1 cellular context compared by ENCODE assay signal in genomic region chr20:56522311-56522710, GRCh38.
TF ChIP-seq lines count a peak whose summit lies in the region.

No MANE protein-coding gene starts in this region.

TF ChIP-seq in K562, 482 proteins besides CTCF, POLR2A, EP300 and RAD21:
- TF ChIP-seq MBD1 (CRISPR knock-in tag; IDR thresholded peaks at IDR 0.05) (no peak), CBX8 (IDR thresholded peaks at IDR 0.05; ENCODE audit: borderline replicate concordance, extremely low read depth, low read depth, low read length, poor library complexity, severe bottlenecking) (no peak), SIRT6 (IDR thresholded peaks at IDR 0.05; ENCODE audit: low read depth, low read length) (no peak), MECOM (CRISPR knock-in tag; IDR thresholded peaks at IDR 0.05) (no peak), HMGN3 (IDR thresholded peaks at IDR 0.05; ENCODE audit: borderline replicate concordance, extremely low read depth, insufficient read length, low read depth, low read length) (no peak), SMARCE1 (IDR thresholded peaks at IDR 0.05) (no peak), CBX3 (IDR thresholded peaks at IDR 0.05; ENCODE audit: borderline replicate concordance in 1 of 2, low read length in 2 of 2) (no peak), MTA2 (IDR thresholded peaks at IDR 0.05; ENCODE audit: low read depth) (no peak), ZFP30 (CRISPR knock-in tag; IDR thresholded peaks at IDR 0.05; ENCODE audit: borderline replicate concordance) (no peak), EGR1 (conservative IDR thresholded peaks at IDR 0.05) (no peak), ETV6 (IDR thresholded peaks at IDR 0.05; ENCODE audit: borderline replicate concordance in 1 of 2, low read depth in 2 of 2, low read length in 1 of 2) (no peak), ETV6 (CRISPR knock-in tag; IDR thresholded peaks at IDR 0.05; ENCODE audit: borderline replicate concordance) (no peak), GTF2B (IDR thresholded peaks at IDR 0.05; ENCODE audit: extremely low read depth, insufficient read length) (no peak), ARID1B (IDR thresholded peaks at IDR 0.05) (no peak), EHMT2 (IDR thresholded peaks at IDR 0.05) (no peak)
- TF ChIP-seq, protein P1, sequence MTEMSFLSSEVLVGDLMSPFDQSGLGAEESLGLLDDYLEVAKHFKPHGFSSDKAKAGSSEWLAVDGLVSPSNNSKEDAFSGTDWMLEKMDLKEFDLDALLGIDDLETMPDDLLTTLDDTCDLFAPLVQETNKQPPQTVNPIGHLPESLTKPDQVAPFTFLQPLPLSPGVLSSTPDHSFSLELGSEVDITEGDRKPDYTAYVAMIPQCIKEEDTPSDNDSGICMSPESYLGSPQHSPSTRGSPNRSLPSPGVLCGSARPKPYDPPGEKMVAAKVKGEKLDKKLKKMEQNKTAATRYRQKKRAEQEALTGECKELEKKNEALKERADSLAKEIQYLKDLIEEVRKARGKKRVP (CRISPR knock-in tag; IDR thresholded peaks at IDR 0.05): no peak
- TF ChIP-seq, protein P2, sequence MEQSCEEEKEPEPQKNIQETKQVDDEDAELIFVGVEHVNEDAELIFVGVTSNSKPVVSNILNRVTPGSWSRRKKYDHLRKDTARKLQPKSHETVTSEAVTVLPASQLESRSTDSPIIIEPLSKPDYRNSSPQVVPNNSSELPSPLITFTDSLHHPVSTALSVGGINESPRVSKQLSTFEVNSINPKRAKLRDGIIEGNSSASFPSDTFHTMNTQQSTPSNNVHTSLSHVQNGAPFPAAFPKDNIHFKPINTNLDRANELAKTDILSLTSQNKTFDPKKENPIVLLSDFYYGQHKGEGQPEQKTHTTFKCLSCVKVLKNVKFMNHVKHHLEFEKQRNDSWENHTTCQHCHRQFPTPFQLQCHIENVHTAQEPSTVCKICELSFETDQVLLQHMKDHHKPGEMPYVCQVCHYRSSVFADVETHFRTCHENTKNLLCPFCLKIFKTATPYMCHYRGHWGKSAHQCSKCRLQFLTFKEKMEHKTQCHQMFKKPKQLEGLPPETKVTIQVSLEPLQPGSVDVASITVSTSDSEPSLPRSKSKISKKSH (CRISPR knock-in tag; IDR thresholded peaks at IDR 0.05): no peak
- TF ChIP-seq, protein P3, sequence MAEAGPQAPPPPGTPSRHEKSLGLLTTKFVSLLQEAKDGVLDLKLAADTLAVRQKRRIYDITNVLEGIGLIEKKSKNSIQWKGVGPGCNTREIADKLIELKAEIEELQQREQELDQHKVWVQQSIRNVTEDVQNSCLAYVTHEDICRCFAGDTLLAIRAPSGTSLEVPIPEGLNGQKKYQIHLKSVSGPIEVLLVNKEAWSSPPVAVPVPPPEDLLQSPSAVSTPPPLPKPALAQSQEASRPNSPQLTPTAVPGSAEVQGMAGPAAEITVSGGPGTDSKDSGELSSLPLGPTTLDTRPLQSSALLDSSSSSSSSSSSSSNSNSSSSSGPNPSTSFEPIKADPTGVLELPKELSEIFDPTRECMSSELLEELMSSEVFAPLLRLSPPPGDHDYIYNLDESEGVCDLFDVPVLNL (CRISPR knock-in tag; IDR thresholded peaks at IDR 0.05; ENCODE audit: low read depth): no peak
TF ChIP-seq in K562: peak in this region for 0.
